In genomic region chr11:92277871-92278270, GRCh38 we compare ENCODE assay signal across 18 cellular contexts. TPM values are rescaled to one million over a fixed set of nuclear protein-coding genes. Genes with fewer than 3 reads are reported as not detected.
DNase-seq lines count a peak whose midpoint lies in the region; TF ChIP-seq lines count a peak whose summit lies in the region.
"Had no signal": no experiment of that assay in that cellular context is flagged by ENCODE, and none has a peak within 500 bp of the region (broad histone marks: within the 10 kb centered on the region; RNA-seq: fewer than 3 reads in every experiment).

No MANE protein-coding gene starts in this region.

- peak; percentile 14 for DNase-seq in Daoy (ENCODE audit: low read depth)
- peak; percentile 40 for DNase-seq in RWPE1 (ENCODE audit: low spot score)
- peak; percentile 7 for DNase-seq in fibroblast of villous mesenchyme (ENCODE audit: low read depth)
- DNase-seq in vagina (ENCODE audit: extremely low spot score in 2 of 2): no peak
- DNase-seq in NCI-H1436 treated with DMSO at 0.1 percent for 48 hours (lab: John Stamatoyannopoulos, UW): no peak
- DNase-seq in activated naive CD8-positive, alpha-beta T cell treated with anti-CD3 and anti-CD28 coated beads for 36 hours: no peak
- DNase-seq in thyroid gland: no peak
- DNase-seq: Calu3; CD8-positive, alpha-beta memory T cell; DMS153; NCI-H187; NCI-H446; NCI-H526 treated with DMSO at 0.1 percent for 48 hours; Peyer's patch had no signal

- no peak overlapping the region for H3K4me3 ChIP-seq in HEK293 (ENCODE audit: low read depth, low read length)
- H3K4me3 ChIP-seq in fibroblast of villous mesenchyme (ENCODE audit: low read depth, low read length): no peak overlapping the region
- no peak overlapping the region for H3K4me3 ChIP-seq in vagina
- H3K4me3 ChIP-seq in thyroid gland (replicated peaks in 1 of 3): no peak overlapping the region
- H3K4me3 ChIP-seq: Peyer's patch, SJSA1 had no signal

- POLR2A ChIA-PET in HEK293 (lab: Yijun Ruan, JAX): interaction anchor here (0.6 to 0.9 kb wide), 2 partner anchors 9 to 1113 kb away, joined by 3 to 6 read pairs; no protein-coding TSS in a partner anchor
- POLR2A ChIA-PET in RWPE1 (lab: Yijun Ruan, JAX; ENCODE audit: low non-redundant PET): no interaction called here

- H3K4me1 Mint-ChIP-seq in activated naive CD8-positive, alpha-beta T cell treated with anti-CD3 and anti-CD28 coated beads for 36 hours: no peaks in the 10 kb centered on the region
- H3K4me1 Mint-ChIP-seq: CD8-positive, alpha-beta memory T cell had no signal

- H3K4me3 Mint-ChIP-seq in activated naive CD8-positive, alpha-beta T cell treated with anti-CD3 and anti-CD28 coated beads for 36 hours: no peak overlapping the region
- H3K4me3 Mint-ChIP-seq: CD8-positive, alpha-beta memory T cell had no signal

- TF ChIP-seq CTCF in HEK293 (tag by site-specific recombination; IDR thresholded peaks at IDR 0.05): no peak
- TF ChIP-seq CTCF in RWPE1 (conservative IDR thresholded peaks at IDR 0.05; ENCODE audit: low read depth): no peak
- TF ChIP-seq CTCF in fibroblast of villous mesenchyme (IDR thresholded peaks at IDR 0.05; ENCODE audit: insufficient read depth, low read depth, low read length): no peak
- TF ChIP-seq CTCF in vagina (IDR thresholded peaks at IDR 0.05): no peak
- TF ChIP-seq CTCF in thyroid gland (IDR thresholded peaks at IDR 0.05): no peak

- H3K27ac ChIP-seq in HEK293 (ENCODE audit: extremely low read depth, low read depth, low read length) (no peak overlapping the region), RWPE1 (no peak overlapping the region), vagina (no peak overlapping the region), thyroid gland (no peak overlapping the region)
- H3K27ac ChIP-seq: C4-2B, KMS-11, Peyer's patch, SJSA1 had no signal

- H3K9me3 ChIP-seq in HEK293 (ENCODE audit: control insufficient read depth, insufficient read depth, low read depth, low read length): no peaks in the 10 kb centered on the region
- no peaks in the 10 kb centered on the region for H3K9me3 ChIP-seq in vagina
- no peaks in the 10 kb centered on the region for H3K9me3 ChIP-seq in thyroid gland
- H3K9me3 ChIP-seq: Peyer's patch, SJSA1 had no signal

- no peaks in the 10 kb centered on the region for H3K36me3 ChIP-seq in HEK293 (ENCODE audit: control insufficient read depth in 2 of 2, insufficient read depth in 1 of 2, low read length in 2 of 2)
- no peaks in the 10 kb centered on the region for H3K36me3 ChIP-seq in vagina
- no peaks in the 10 kb centered on the region for H3K36me3 ChIP-seq in thyroid gland
- H3K36me3 ChIP-seq: Peyer's patch, SJSA1 had no signal

- no peaks in the 10 kb centered on the region for H3K36me3 Mint-ChIP-seq in activated naive CD8-positive, alpha-beta T cell treated with anti-CD3 and anti-CD28 coated beads for 36 hours
- H3K36me3 Mint-ChIP-seq: CD8-positive, alpha-beta memory T cell had no signal

- H3K27me3 ChIP-seq in vagina (no peaks in the 10 kb centered on the region), thyroid gland (no peaks in the 10 kb centered on the region)
- H3K27me3 ChIP-seq: Peyer's patch, SJSA1 had no signal

- H3K27ac Mint-ChIP-seq in activated naive CD8-positive, alpha-beta T cell treated with anti-CD3 and anti-CD28 coated beads for 36 hours: no peak overlapping the region
- H3K27ac Mint-ChIP-seq: CD8-positive, alpha-beta memory T cell had no signal

- TF ChIP-seq POLR2A in vagina (IDR thresholded peaks at IDR 0.05) (no peak), thyroid gland (IDR thresholded peaks at IDR 0.05) (no peak)

- H3K27me3 Mint-ChIP-seq in activated naive CD8-positive, alpha-beta T cell treated with anti-CD3 and anti-CD28 coated beads for 36 hours: no peaks in the 10 kb centered on the region
- H3K27me3 Mint-ChIP-seq: CD8-positive, alpha-beta memory T cell had no signal

- CTCF ChIA-PET in HEK293 (lab: Yijun Ruan, JAX) (interaction anchor here (0.6 to 0.7 kb wide), 4 partner anchors 12 to 379 kb away, joined by 3 to 6 read pairs (median 4); no protein-coding TSS in a partner anchor), RWPE1 (lab: Yijun Ruan, JAX) (no interaction called here)

- H3K4me1 ChIP-seq in HEK293 (ENCODE audit: control insufficient read depth, insufficient read depth, low read length) (no peaks in the 10 kb centered on the region), vagina (no peaks in the 10 kb centered on the region), thyroid gland (no peaks in the 10 kb centered on the region)
- H3K4me1 ChIP-seq: Peyer's patch had no signal

- intact Hi-C loops in vagina (cut with DNase I): no loop called here
- intact Hi-C loops in thyroid gland (cut with DNase I): no loop called here

- 85 to 88% methylated on average over 1 of the region's 1 CpG for WGBS in thyroid gland, 2 donors

- no peaks in the 10 kb centered on the region for H3K9me3 Mint-ChIP-seq in activated naive CD8-positive, alpha-beta T cell treated with anti-CD3 and anti-CD28 coated beads for 36 hours

TF ChIP-seq in HEK293, 187 proteins besides CTCF, POLR2A, EP300 and RAD21:
- TF ChIP-seq, protein P1, sequence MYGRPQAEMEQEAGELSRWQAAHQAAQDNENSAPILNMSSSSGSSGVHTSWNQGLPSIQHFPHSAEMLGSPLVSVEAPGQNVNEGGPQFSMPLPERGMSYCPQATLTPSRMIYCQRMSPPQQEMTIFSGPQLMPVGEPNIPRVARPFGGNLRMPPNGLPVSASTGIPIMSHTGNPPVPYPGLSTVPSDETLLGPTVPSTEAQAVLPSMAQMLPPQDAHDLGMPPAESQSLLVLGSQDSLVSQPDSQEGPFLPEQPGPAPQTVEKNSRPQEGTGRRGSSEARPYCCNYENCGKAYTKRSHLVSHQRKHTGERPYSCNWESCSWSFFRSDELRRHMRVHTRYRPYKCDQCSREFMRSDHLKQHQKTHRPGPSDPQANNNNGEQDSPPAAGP (tag by site-specific recombination; IDR thresholded peaks at IDR 0.05): no peak
- TF ChIP-seq ZNF274 (IDR thresholded peaks at IDR 0.05; ENCODE audit: low read length) (no peak), ZNF274 (tag by site-specific recombination; IDR thresholded peaks at IDR 0.05; ENCODE audit: borderline replicate concordance) (no peak), ZNF140 (tag by site-specific recombination; IDR thresholded peaks at IDR 0.05) (peak; percentile 65), ZSCAN30 (tag by site-specific recombination; IDR thresholded peaks at IDR 0.05) (no peak), ZNF2 (tag by site-specific recombination; IDR thresholded peaks at IDR 0.05) (no peak), GLIS2 (tag by site-specific recombination; IDR thresholded peaks at IDR 0.05) (no peak), ZNF37A (tag by site-specific recombination; IDR thresholded peaks at IDR 0.05) (no peak), IKZF3 (tag by site-specific recombination; IDR thresholded peaks at IDR 0.05) (no peak)

RNA-seq across cellular contexts. Expression of gene FAT3, which starts 53.3 kb away (rescaled TPM):
- total RNA-seq in Daoy (2014; rRNA removed; shearing (Covaris generic)): 1.1 and 1.5 TPM in 2 replicates
- total RNA-seq in fibroblast of villous mesenchyme: 1.9 and 6.9 TPM in 2 replicates
- 9.6 TPM for total RNA-seq in vagina
- not detected for total RNA-seq in activated naive CD8-positive, alpha-beta T cell treated with anti-CD3 and anti-CD28 coated beads for 36 hours
- total RNA-seq in thyroid gland: 1 to 10 TPM in 1 of 4 donors, under 1 TPM in 3; 0.11 to 2.0 (median 0.18) TPM
- total RNA-seq: CD8-positive, alpha-beta memory T cell had no signal

Comparison
In these comparisons a context has a peak if more than half of its experiments do, and no peak if none do; other contexts are left out.
1. DNase-seq: peak in Daoy (single experiment), RWPE1 (single experiment) and fibroblast of villous mesenchyme (single experiment); none in vagina (0 of 2), NCI-H1436 treated with DMSO at 0.1 percent for 48 hours (single experiment), activated naive CD8-positive, alpha-beta T cell treated with anti-CD3 and anti-CD28 coated beads for 36 hours (single experiment) and thyroid gland (0 of 2).